15 cellular contexts compared by ENCODE assay signal in the genomic region with DNA sequence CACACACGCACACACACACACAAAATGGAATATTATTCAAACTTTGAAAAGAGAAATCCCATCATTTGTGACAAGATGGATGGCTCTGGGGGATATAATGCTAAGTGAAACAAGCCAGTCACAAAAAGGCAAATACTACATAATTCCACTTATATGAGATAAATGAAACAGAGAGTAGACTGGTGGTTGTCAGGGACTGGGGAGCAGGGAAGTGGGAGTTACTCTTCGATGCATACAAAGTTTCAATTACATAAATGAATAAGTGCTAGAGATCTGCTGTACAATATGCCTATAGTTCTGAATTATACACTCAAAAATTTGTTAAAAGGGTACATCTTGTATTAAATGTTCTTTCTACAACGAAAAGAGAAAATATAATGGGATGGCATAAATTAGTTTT. TPM values are rescaled to one million over a fixed set of nuclear protein-coding genes. Genes with fewer than 3 reads are reported as not detected.
DNase-seq lines count a peak whose midpoint lies in the region; ATAC-seq lines count a peak whose summit lies in the region.
"Had no signal": no experiment of that assay in that cellular context is flagged by ENCODE, and none has a peak within 500 bp of the region (broad histone marks: within the 10 kb centered on the region; RNA-seq: fewer than 3 reads in every experiment).

No MANE protein-coding gene starts in this region.

- CTCF ChIA-PET in activated CD4-positive, alpha-beta T cell treated with anti-CD3 and anti-CD28 coated beads for 36 hours (lab: Charles Lee): no interaction called here

- DNase-seq in activated CD4-positive, alpha-beta T cell treated with anti-CD3 and anti-CD28 coated beads for 36 hours: peak; percentile 27
- no peak for DNase-seq in activated CD4-positive, alpha-beta T cell treated with anti-CD3 and anti-CD28 coated beads for 1 hour
- no peak for DNase-seq in activated naive CD4-positive, alpha-beta T cell treated with anti-CD3 and anti-CD28 coated beads, Interleukin-2, amount 50 U/mL, for 72 hours (ENCODE audit: low spot score in 2 of 2)
- no peak for DNase-seq in activated naive CD4-positive, alpha-beta T cell (lab: John Stamatoyannopoulos, UW)
- DNase-seq in activated naive CD8-positive, alpha-beta T cell treated with anti-CD3 and anti-CD28 coated beads, Interleukin-2, amount 50 U/mL, for 24 hours: no peak
- DNase-seq in stimulated activated naive CD8-positive, alpha-beta T cell treated with anti-CD3 and anti-CD28 coated beads, Interleukin-15, Interleukin-2, amounts not matched to agents 100 U/mL and 50 U/mL, for 24 hours: no peak
- no peak for DNase-seq in germinal center (ENCODE audit: low spot score)
- no peak for DNase-seq in HuH-7.5 (ENCODE audit: low spot score)
- DNase-seq: AML-193; Caco-2; CD4-positive, alpha-beta T cell; H9 had no signal

- POLR2A ChIA-PET in activated CD4-positive, alpha-beta T cell treated with anti-CD3 and anti-CD28 coated beads for 36 hours (lab: Charles Lee): no interaction called here

- intact Hi-C loops in activated CD4-positive, alpha-beta T cell treated with anti-CD3 and anti-CD28 coated beads for 36 hours (cut with DNase I, micrococcal nuclease): no loop called here

- peak overlapping the region; percentile 39 for H3K27ac Mint-ChIP-seq in activated CD4-positive, alpha-beta T cell treated with anti-CD3 and anti-CD28 coated beads for 36 hours
- no peak overlapping the region for H3K27ac Mint-ChIP-seq in activated naive CD4-positive, alpha-beta T cell treated with anti-CD3 and anti-CD28 coated beads, Interleukin-2, amount 50 U/mL, for 72 hours
- H3K27ac Mint-ChIP-seq in activated naive CD8-positive, alpha-beta T cell treated with anti-CD3 and anti-CD28 coated beads, Interleukin-2, amount 50 U/mL, for 24 hours: no peak overlapping the region
- H3K27ac Mint-ChIP-seq: CD4-positive, alpha-beta T cell; H9 had no signal

- H3K27me3 Mint-ChIP-seq in activated CD4-positive, alpha-beta T cell treated with anti-CD3 and anti-CD28 coated beads for 36 hours: no peaks in the 10 kb centered on the region
- H3K27me3 Mint-ChIP-seq in activated naive CD8-positive, alpha-beta T cell treated with anti-CD3 and anti-CD28 coated beads, Interleukin-2, amount 50 U/mL, for 24 hours: no peaks in the 10 kb centered on the region
- H3K27me3 Mint-ChIP-seq: CD4-positive, alpha-beta T cell had no signal

- H3K36me3 Mint-ChIP-seq in activated CD4-positive, alpha-beta T cell treated with anti-CD3 and anti-CD28 coated beads for 36 hours (ENCODE audit: low read depth): peaks cover 79% of the 10 kb centered on the region
- peaks cover 43 to 78% of the 10 kb centered on the region in 2 donors for H3K36me3 Mint-ChIP-seq in activated naive CD4-positive, alpha-beta T cell treated with anti-CD3 and anti-CD28 coated beads, Interleukin-2, amount 50 U/mL, for 72 hours
- H3K36me3 Mint-ChIP-seq in activated naive CD8-positive, alpha-beta T cell treated with anti-CD3 and anti-CD28 coated beads, Interleukin-2, amount 50 U/mL, for 24 hours (ENCODE audit: low read depth): peaks cover 80% of the 10 kb centered on the region

- no peak overlapping the region for H3K4me3 Mint-ChIP-seq in activated CD4-positive, alpha-beta T cell treated with anti-CD3 and anti-CD28 coated beads for 36 hours
- no peak overlapping the region for H3K4me3 Mint-ChIP-seq in activated naive CD8-positive, alpha-beta T cell treated with anti-CD3 and anti-CD28 coated beads, Interleukin-2, amount 50 U/mL, for 24 hours
- H3K4me3 Mint-ChIP-seq: CD4-positive, alpha-beta T cell; H9 had no signal

- peaks cover 31% of the 10 kb centered on the region for H3K4me1 Mint-ChIP-seq in activated CD4-positive, alpha-beta T cell treated with anti-CD3 and anti-CD28 coated beads for 36 hours
- H3K4me1 Mint-ChIP-seq in activated naive CD8-positive, alpha-beta T cell treated with anti-CD3 and anti-CD28 coated beads, Interleukin-2, amount 50 U/mL, for 24 hours: peaks cover 24% of the 10 kb centered on the region

- peaks cover 27% of the 10 kb centered on the region for H3K9me3 Mint-ChIP-seq in activated CD4-positive, alpha-beta T cell treated with anti-CD3 and anti-CD28 coated beads for 36 hours (ENCODE audit: low read depth)
- H3K9me3 Mint-ChIP-seq in activated naive CD4-positive, alpha-beta T cell treated with anti-CD3 and anti-CD28 coated beads, Interleukin-2, amount 50 U/mL, for 72 hours: peaks cover 7 to 19% of the 10 kb centered on the region in 2 donors
- peaks cover 23% of the 10 kb centered on the region for H3K9me3 Mint-ChIP-seq in activated naive CD8-positive, alpha-beta T cell treated with anti-CD3 and anti-CD28 coated beads, Interleukin-2, amount 50 U/mL, for 24 hours

- peak; percentile 79 for ATAC-seq in activated CD4-positive, alpha-beta T cell treated with anti-CD3 and anti-CD28 coated beads for 36 hours
- peak; percentile 70 to 75 for ATAC-seq in activated naive CD4-positive, alpha-beta T cell treated with anti-CD3 and anti-CD28 coated beads, Interleukin-2, amount 50 U/mL, for 72 hours
- ATAC-seq in activated naive CD8-positive, alpha-beta T cell treated with anti-CD3 and anti-CD28 coated beads, Interleukin-2, amount 50 U/mL, for 24 hours: peak; percentile 43
- ATAC-seq in stimulated activated naive CD8-positive, alpha-beta T cell treated with anti-CD3 and anti-CD28 coated beads, Interleukin-15, Interleukin-2, amounts not matched to agents 100 U/mL and 50 U/mL, for 24 hours: peak; percentile 46
- ATAC-seq: A549, HepG2 had no signal

RNA-seq across cellular contexts. Expression of a gene that starts 58.1 kb away (rescaled TPM):
- total RNA-seq in activated CD4-positive, alpha-beta T cell treated with anti-CD3 and anti-CD28 coated beads for 36 hours: not detected
- not detected for total RNA-seq in activated naive CD4-positive, alpha-beta T cell treated with anti-CD3 and anti-CD28 coated beads, Interleukin-2, amount 50 U/mL, for 72 hours
- total RNA-seq: Caco-2; CD4-positive, alpha-beta T cell; H1; H9; HepG2 had no signal
